In genomic region chr20:48637461-48637860, GRCh38 we compare ENCODE assay signal across 26 cellular contexts.
"Had no signal": no experiment of that assay in that cellular context is flagged by ENCODE, and none has a peak within 500 bp of the region (broad histone marks: within the 10 kb centered on the region; RNA-seq: fewer than 3 reads in every experiment).

No MANE protein-coding gene starts in this region.

- ATAC-seq: WTC11 had no signal

- H3K36me3 ChIP-seq: cardiac muscle cell had no signal

- H3K27ac Mint-ChIP-seq: activated naive CD4-positive, alpha-beta T cell treated with anti-CD3 and anti-CD28 coated beads, Interleukin-2, amount 10 ng/mL, durations not matched to agents 7 days and 5 days; activated naive CD8-positive, alpha-beta T cell treated with anti-CD3 and anti-CD28 coated beads for 36 hours; activated T-helper 2 cell treated with anti-CD3 and anti-CD28 coated beads, Interferon-gamma antibody, Interleukin-2, Interleukin-4, amounts not matched to agents 10 μg/mL and 5 μg/mL and 100 μg/mL, durations not matched to agents 14 hours and 24 hours and 36 hours; T-helper 1 cell treated with Interleukin-12 subunit alpha and Interleukin-12 subunit beta and Interleukin-4 antibody, amounts not matched to agents 30 μg/mL and 1 μg/mL, for 36 hours; WTC11 had no signal

- H3K36me3 Mint-ChIP-seq: WTC11 had no signal

- H3K9me3 Mint-ChIP-seq: activated naive CD4-positive, alpha-beta T cell treated with anti-CD3 and anti-CD28 coated beads, Interleukin-2, amount 10 ng/mL, durations not matched to agents 7 days and 5 days; activated naive CD8-positive, alpha-beta T cell treated with anti-CD3 and anti-CD28 coated beads for 36 hours; activated T-helper 2 cell treated with anti-CD3 and anti-CD28 coated beads, Interferon-gamma antibody, Interleukin-2, Interleukin-4, amounts not matched to agents 10 μg/mL and 5 μg/mL and 100 μg/mL, durations not matched to agents 14 hours and 24 hours and 36 hours; T-helper 1 cell treated with Interleukin-12 subunit alpha and Interleukin-12 subunit beta and Interleukin-4 antibody, amounts not matched to agents 30 μg/mL and 1 μg/mL, for 36 hours; WTC11 had no signal

- H3K4me1 ChIP-seq: Peyer's patch had no signal

- DNase-seq: activated CD4-positive, alpha-beta T cell treated with anti-CD3 and anti-CD28 coated beads for 48 hours; activated CD4-positive, alpha-beta T cell treated with anti-CD3 and anti-CD28 coated beads, Interleukin-2, amount 50 U/mL, for 4 hours; activated CD4-positive, CD25-positive, alpha-beta regulatory T cell treated with anti-CD3 and anti-CD28 coated beads, Interleukin-2, amount 50 U/mL, for 72 hours; activated CD8-positive, alpha-beta memory T cell treated with anti-CD3 and anti-CD28 coated beads for 24 hours; activated gamma-delta T cell treated with Interleukin-2 at 50 U/mL for 16 hours; activated naive CD4-positive, alpha-beta T cell treated with anti-CD3 and anti-CD28 coated beads, Interleukin-2, amount 10 ng/mL, durations not matched to agents 7 days and 5 days; activated naive CD8-positive, alpha-beta T cell treated with anti-CD3 and anti-CD28 coated beads for 36 hours; activated T-cell treated with anti-CD3 and anti-CD28 coated beads for 4 hours; activated T-cell treated with anti-CD3 and anti-CD28 coated beads, Interleukin-2, amount 50 U/mL, for 48 hours; brain microvascular endothelial cell; MG63; MV-4-11; NCI-H1092 treated with DMSO at 0.1 percent for 48 hours; NCI-H1417 treated with DMSO at 0.1 percent for 48 hours; NCI-H1694; NCI-H2029 treated with DMSO at 0.1 percent for 48 hours; NCI-H510A treated with DMSO at 0.1 percent for 48 hours; Peyer's patch; SHP77; T-helper 9 cell had no signal

- H3K4me1 Mint-ChIP-seq: activated naive CD8-positive, alpha-beta T cell treated with anti-CD3 and anti-CD28 coated beads for 36 hours; WTC11 had no signal

- H3K27me3 ChIP-seq: brain microvascular endothelial cell, cardiac muscle cell, MG63, Peyer's patch, SJSA1 had no signal

- H3K9me3 ChIP-seq: MG63, Peyer's patch, SJSA1 had no signal

- H3K4me3 ChIP-seq: cardiac muscle cell, MG63, Peyer's patch, SJSA1 had no signal

- H3K4me3 Mint-ChIP-seq: activated naive CD4-positive, alpha-beta T cell treated with anti-CD3 and anti-CD28 coated beads, Interleukin-2, amount 10 ng/mL, durations not matched to agents 7 days and 5 days; activated naive CD8-positive, alpha-beta T cell treated with anti-CD3 and anti-CD28 coated beads for 36 hours; T-helper 1 cell treated with Interleukin-12 subunit alpha and Interleukin-12 subunit beta and Interleukin-4 antibody, amounts not matched to agents 30 μg/mL and 1 μg/mL, for 36 hours; WTC11 had no signal

- H3K27me3 Mint-ChIP-seq: activated naive CD4-positive, alpha-beta T cell treated with anti-CD3 and anti-CD28 coated beads, Interleukin-2, amount 10 ng/mL, durations not matched to agents 7 days and 5 days; activated naive CD8-positive, alpha-beta T cell treated with anti-CD3 and anti-CD28 coated beads for 36 hours had no signal

- H3K27ac ChIP-seq: brain microvascular endothelial cell, cardiac muscle cell, Peyer's patch, RWPE1, SJSA1 had no signal
